ENCODE assay signal across 1 cellular context in the genomic region with DNA sequence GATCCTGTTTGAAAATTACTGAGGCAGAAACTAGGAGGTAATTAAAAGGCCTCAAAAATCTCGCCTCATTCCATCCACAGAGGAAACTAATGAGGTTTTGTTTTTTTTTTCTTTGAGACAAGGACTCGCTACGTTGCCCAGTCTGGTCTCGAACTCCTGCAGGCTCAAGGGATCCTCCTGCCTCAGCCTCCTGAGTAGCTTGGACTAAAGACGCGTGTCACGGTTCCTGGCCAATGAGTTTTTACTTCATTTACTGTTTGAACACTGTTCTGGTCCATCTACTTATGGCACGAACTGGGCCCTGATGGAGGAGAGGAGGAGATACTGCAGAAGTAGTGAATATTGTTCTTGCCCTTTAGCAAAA.
A peak's percentile ranks its signal among the peaks of the same experiment; 100 is the strongest.
TF ChIP-seq lines count a peak whose summit lies in the region.

No MANE protein-coding gene starts in this region.

TF ChIP-seq in HepG2, 621 proteins besides CTCF, POLR2A, EP300 and RAD21:
- TF ChIP-seq PHF5A (CRISPR knock-in tag; IDR thresholded peaks at IDR 0.05; ENCODE audit: low read depth, unreplicated experiment) (peak; percentile 15), ZFP36L1 (CRISPR knock-in tag; IDR thresholded peaks at IDR 0.05) (peak; percentile 7; the same call in 1 of the 2 replicates), ZNF430 (CRISPR knock-in tag; IDR thresholded peaks at IDR 0.05) (peak; percentile 41; the same call in 1 of the 2 replicates), ZNF234 (CRISPR knock-in tag; conservative IDR thresholded peaks at IDR 0.05) (0 out of 2 replicates have a peak, but pooled peaks have one; percentile 12), ZC3H13 (CRISPR knock-in tag; IDR thresholded peaks at IDR 0.05) (0 out of 2 replicates have a peak, but pooled peaks have one; percentile 10), RXRB (CRISPR knock-in tag; IDR thresholded peaks at IDR 0.05; ENCODE audit: borderline replicate concordance) (no peak), ZMYM3 (CRISPR knock-in tag; IDR thresholded peaks at IDR 0.05) (peak; percentile 24; the same call in 1 of the 2 replicates), ZNF230 (CRISPR knock-in tag; IDR thresholded peaks at IDR 0.05) (0 out of 2 replicates have a peak, but pooled peaks have one; percentile 12), ZNF136 (CRISPR knock-in tag; IDR thresholded peaks at IDR 0.05; ENCODE audit: low read depth) (0 out of 2 replicates have a peak, but pooled peaks have one; percentile 3), MZF1 (CRISPR knock-in tag; IDR thresholded peaks at IDR 0.05; ENCODE audit: borderline replicate concordance) (no peak), MEF2D (CRISPR knock-in tag; IDR thresholded peaks at IDR 0.05) (peak; percentile 8; the same call in 1 of the 2 replicates), ZNF501 (CRISPR knock-in tag; IDR thresholded peaks at IDR 0.05) (peak; percentile 2; the same call in 1 of the 2 replicates)
- TF ChIP-seq, protein P1, sequence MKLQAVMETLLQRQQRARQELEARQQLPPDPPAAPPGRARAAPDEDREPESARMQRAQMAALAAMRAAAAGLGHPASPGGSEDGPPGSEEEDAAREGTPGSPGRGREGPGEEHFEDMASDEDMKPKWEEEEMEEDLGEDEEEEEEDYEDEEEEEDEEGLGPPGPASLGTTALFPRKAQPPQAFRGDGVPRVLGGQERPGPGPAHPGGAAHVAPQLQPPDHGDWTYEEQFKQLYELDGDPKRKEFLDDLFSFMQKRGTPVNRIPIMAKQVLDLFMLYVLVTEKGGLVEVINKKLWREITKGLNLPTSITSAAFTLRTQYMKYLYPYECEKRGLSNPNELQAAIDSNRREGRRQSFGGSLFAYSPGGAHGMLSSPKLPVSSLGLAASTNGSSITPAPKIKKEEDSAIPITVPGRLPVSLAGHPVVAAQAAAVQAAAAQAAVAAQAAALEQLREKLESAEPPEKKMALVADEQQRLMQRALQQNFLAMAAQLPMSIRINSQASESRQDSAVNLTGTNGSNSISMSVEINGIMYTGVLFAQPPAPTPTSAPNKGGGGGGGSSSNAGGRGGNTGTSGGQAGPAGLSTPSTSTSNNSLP (IDR thresholded peaks at IDR 0.05; ENCODE audit: low read depth, low read length), result no peak
- TF ChIP-seq, protein P2, sequence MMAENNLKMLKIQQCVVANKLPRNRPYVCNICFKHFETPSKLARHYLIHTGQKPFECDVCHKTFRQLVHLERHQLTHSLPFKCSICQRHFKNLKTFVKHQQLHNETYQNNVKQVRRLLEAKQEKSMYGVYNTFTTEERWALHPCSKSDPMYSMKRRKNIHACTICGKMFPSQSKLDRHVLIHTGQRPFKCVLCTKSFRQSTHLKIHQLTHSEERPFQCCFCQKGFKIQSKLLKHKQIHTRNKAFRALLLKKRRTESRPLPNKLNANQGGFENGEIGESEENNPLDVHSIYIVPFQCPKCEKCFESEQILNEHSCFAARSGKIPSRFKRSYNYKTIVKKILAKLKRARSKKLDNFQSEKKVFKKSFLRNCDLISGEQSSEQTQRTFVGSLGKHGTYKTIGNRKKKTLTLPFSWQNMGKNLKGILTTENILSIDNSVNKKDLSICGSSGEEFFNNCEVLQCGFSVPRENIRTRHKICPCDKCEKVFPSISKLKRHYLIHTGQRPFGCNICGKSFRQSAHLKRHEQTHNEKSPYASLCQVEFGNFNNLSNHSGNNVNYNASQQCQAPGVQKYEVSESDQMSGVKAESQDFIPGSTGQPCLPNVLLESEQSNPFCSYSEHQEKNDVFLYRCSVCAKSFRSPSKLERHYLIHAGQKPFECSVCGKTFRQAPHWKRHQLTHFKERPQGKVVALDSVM (CRISPR knock-in tag; IDR thresholded peaks at IDR 0.05), result peak; percentile 92
